Comparison of ENCODE assay signal across 21 cellular contexts in the genomic region with DNA sequence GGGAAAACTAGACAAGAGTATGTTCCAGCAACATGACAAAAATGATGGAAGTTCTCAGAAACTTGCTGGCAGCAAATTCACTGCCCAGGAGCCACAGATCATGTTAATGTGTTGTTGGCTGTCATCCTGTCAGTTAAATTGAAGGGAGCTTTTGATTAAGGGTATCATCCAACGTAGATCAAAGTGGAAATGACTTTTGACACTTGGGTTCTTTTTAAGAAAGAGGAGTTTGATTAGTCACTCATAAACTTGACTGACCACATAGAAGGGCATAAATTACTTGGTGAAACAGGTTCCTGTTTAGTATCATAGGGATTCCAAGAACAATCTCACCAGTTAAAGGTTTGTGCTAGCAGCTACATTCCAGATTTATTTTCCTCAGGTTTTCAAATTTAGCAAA.
DNase-seq lines count a peak whose midpoint lies in the region; ATAC-seq and FAIRE-seq lines count a peak whose summit lies in the region.
"Had no signal": no experiment of that assay in that cellular context is flagged by ENCODE, and none has a peak within 500 bp of the region (broad histone marks: within the 10 kb centered on the region; RNA-seq: fewer than 3 reads in every experiment).

No MANE protein-coding gene starts in this region.

- no peaks in the 10 kb centered on the region for H3K9me3 ChIP-seq in HAP-1
- H3K9me3 ChIP-seq: BE2C had no signal

- no peaks in the 10 kb centered on the region for H3K4me1 ChIP-seq in HAP-1
- H3K4me1 ChIP-seq: BE2C had no signal

- in situ Hi-C loops in HAP-1 (cut with MboI; ENCODE audit: low sequenced_read_pairs), result no loop called here

- H3K27me3 ChIP-seq in HAP-1 (ENCODE audit: low read depth), result no peaks in the 10 kb centered on the region
- H3K27me3 ChIP-seq: BE2C had no signal

- H3K4me3 ChIP-seq in HAP-1, result no peak overlapping the region
- H3K4me3 ChIP-seq: GM12878 had no signal

- DNase-seq in M059J (ENCODE audit: low read depth), result peak; percentile 22
- peak; percentile 33 for DNase-seq in kidney tubule cell (ENCODE audit: low spot score)
- DNase-seq in HAP-1 (ENCODE audit: low spot score in 2 of 2), result no peak
- no peak for DNase-seq in activated T-cell treated with anti-CD3 and anti-CD28 coated beads, Interleukin-2, amount 50 U/mL, for 48 hours
- DNase-seq in left colon, result no peak
- DNase-seq: ACHN; BE2C; C1 segment of cervical spinal cord; CD4-positive, CD25-positive, alpha-beta regulatory T cell; CD8-positive, alpha-beta memory T cell; COR-L47; DMS 273 treated with DMSO at 0.1 percent for 48 hours; DMS53; DND-41; EL; GOT3; H7 had no signal

- intact Hi-C loops in left colon (cut with DNase I, micrococcal nuclease), result no loop called here

- no peak for ATAC-seq in HG02852 (IDR thresholded peaks at IDR 0.05; ENCODE audit: unreplicated experiment)
- no peak for ATAC-seq in left colon
- ATAC-seq: GM12878 had no signal

- H3K36me3 ChIP-seq in HAP-1 (replicated peaks), result no peaks in the 10 kb centered on the region
- H3K36me3 ChIP-seq: BE2C had no signal

- FAIRE-seq in TTC549 (lab: Jason Lieb, UNC), result peak; percentile 98
- FAIRE-seq: A204.1, GM12878 had no signal

Comparison
In these comparisons a context has a peak if more than half of its experiments do, and no peak if none do; other contexts are left out.
1. DNase-seq: peak in M059J (single experiment) and kidney tubule cell (single experiment); none in HAP-1 (0 of 2), activated T-cell treated with anti-CD3 and anti-CD28 coated beads, Interleukin-2, amount 50 U/mL, for 48 hours (0 of 2) and left colon (0 of 2).